5 cellular contexts compared by ENCODE assay signal in the genomic region with DNA sequence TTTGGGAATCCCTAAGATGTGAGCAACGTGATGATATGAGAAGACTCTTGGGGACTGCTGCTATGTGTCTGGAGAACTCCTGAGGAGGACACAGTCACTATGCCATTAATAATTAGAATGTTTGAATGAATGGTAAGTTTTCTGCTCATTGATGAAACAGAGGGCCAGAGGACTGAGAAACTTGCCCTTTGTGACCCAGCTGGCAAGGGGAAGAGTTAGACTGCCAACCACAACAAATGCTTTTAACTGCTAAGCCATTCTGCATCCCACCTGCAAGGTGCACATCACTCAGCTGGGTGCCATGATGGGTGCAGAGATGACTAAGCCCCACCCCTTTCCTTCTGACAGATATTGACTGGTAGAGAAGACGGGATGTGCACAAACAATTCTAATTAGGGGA.
"Had no signal": no experiment of that assay in that cellular context is flagged by ENCODE, and none has a peak within 500 bp of the region (broad histone marks: within the 10 kb centered on the region; RNA-seq: fewer than 3 reads in every experiment).

No MANE protein-coding gene starts in this region.

- H3K27ac Mint-ChIP-seq: IgD-negative memory B cell had no signal

- H3K4me3 ChIP-seq: K562 had no signal

- H3K27ac ChIP-seq: HL-60 had no signal

- H3K9me3 Mint-ChIP-seq: IgD-negative memory B cell had no signal

- H3K4me3 Mint-ChIP-seq: IgD-negative memory B cell had no signal

- DNase-seq: IMR-90 had no signal

- H3K4me1 Mint-ChIP-seq: IgD-negative memory B cell had no signal

- ATAC-seq: HepG2, K562 had no signal
